Comparison of ENCODE assay signal across 10 cellular contexts in the genomic region with DNA sequence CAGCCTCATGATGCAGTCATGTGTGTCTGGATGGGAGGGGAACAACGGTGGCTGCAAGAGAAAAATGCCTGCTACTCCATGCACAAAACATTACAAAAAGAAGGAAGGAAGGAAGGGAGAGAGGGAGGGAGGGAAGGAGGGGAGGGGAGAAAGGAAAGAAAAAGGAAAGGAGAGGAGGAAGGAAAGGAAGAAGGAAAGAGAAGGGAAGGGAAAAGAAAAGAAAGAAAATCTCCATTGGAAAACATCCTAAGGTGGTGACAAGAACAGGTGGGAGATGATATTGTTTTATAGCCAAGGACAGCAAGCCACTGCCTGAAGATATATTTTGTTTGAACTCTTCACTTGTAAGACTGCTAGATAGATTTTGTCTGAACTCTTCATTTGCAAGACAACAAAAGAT.
"Had no signal": no experiment of that assay in that cellular context is flagged by ENCODE, and none has a peak within 500 bp of the region (broad histone marks: within the 10 kb centered on the region; RNA-seq: fewer than 3 reads in every experiment).

No MANE protein-coding gene starts in this region.

- H3K9me3 Mint-ChIP-seq: GM23338, H9 had no signal

- FAIRE-seq: H1, H54 had no signal

- H3K4me3 Mint-ChIP-seq: GM23338, H9, HFFc6 had no signal

- H3K4me2 ChIP-seq: GM23338, KMS-11 had no signal

- H3K9ac ChIP-seq: KMS-11 had no signal

- DNase-seq: H9, HCEC 1CT, HFFc6, IMR-90, KBM-7 had no signal

- H3K27ac Mint-ChIP-seq: GM23338, H9, HFFc6 had no signal

- ATAC-seq: GM23338 had no signal

- H3K27ac ChIP-seq: HL-60, KMS-11 had no signal

- H3K4me1 Mint-ChIP-seq: GM23338 had no signal

- H3K4me3 ChIP-seq: GM23338 had no signal
